9 cellular contexts compared by ENCODE assay signal in genomic region chr11:13210424-13210823, GRCh38.
DNase-seq lines count a peak whose midpoint lies in the region; ATAC-seq and TF ChIP-seq lines count a peak whose summit lies in the region.
"Had no signal": no experiment of that assay in that cellular context is flagged by ENCODE, and none has a peak within 500 bp of the region (broad histone marks: within the 10 kb centered on the region; RNA-seq: fewer than 3 reads in every experiment).

No MANE protein-coding gene starts in this region.

- no peak overlapping the region for H3K4me3 Mint-ChIP-seq in activated naive CD4-positive, alpha-beta T cell treated with anti-CD3 and anti-CD28 coated beads, Interleukin-2, amount 10 ng/mL, durations not matched to agents 7 days and 5 days

- H3K4me3 ChIP-seq in heart right ventricle (no peak overlapping the region), sigmoid colon (no peak overlapping the region)

- no peaks in the 10 kb centered on the region for H3K36me3 Mint-ChIP-seq in activated naive CD4-positive, alpha-beta T cell treated with anti-CD3 and anti-CD28 coated beads, Interleukin-2, amount 10 ng/mL, durations not matched to agents 7 days and 5 days

- H3K9me3 Mint-ChIP-seq in activated naive CD4-positive, alpha-beta T cell treated with anti-CD3 and anti-CD28 coated beads, Interleukin-2, amount 10 ng/mL, durations not matched to agents 7 days and 5 days: no peaks in the 10 kb centered on the region

- no peak for TF ChIP-seq POLR2A in sigmoid colon (IDR thresholded peaks at IDR 0.05)

- intact Hi-C loops in heart right ventricle (cut with DNase I): loop anchor here in 8 of 10 donors (1.0 to 5.0 kb wide), 5 partner anchors 124 to 257 kb away; no protein-coding TSS in a partner anchor
- intact Hi-C loops in sigmoid colon (cut with DNase I): loop anchor here (1.0 to 10.0 kb wide), 3 partner anchors 124 to 254 kb away; partner anchors contain the start of gene BTBD10

- H3K27ac Mint-ChIP-seq in activated naive CD4-positive, alpha-beta T cell treated with anti-CD3 and anti-CD28 coated beads, Interleukin-2, amount 10 ng/mL, durations not matched to agents 7 days and 5 days: no peak overlapping the region

- ATAC-seq in heart right ventricle (peak in 7 of 8 donors; percentile 48 to 75 (median 68)), HG03175 (IDR thresholded peaks at IDR 0.05; ENCODE audit: unreplicated experiment) (no peak), HG03025 (IDR thresholded peaks at IDR 0.05; ENCODE audit: low FRiP score, unreplicated experiment) (no peak)

- peaks cover 0 to 27% (median 7%) of the 10 kb centered on the region in 9 donors for H3K4me1 ChIP-seq in heart right ventricle
- H3K4me1 ChIP-seq in sigmoid colon: peaks cover 0 to 5% (median 0%) of the 10 kb centered on the region in 4 donors

- H3K27me3 ChIP-seq in heart right ventricle: peaks cover 0 to 7% (median 0%) of the 10 kb centered on the region in 7 donors
- H3K27me3 ChIP-seq in sigmoid colon: peaks cover 0 to 3% (median 0%) of the 10 kb centered on the region in 3 donors

- no peak for TF ChIP-seq EP300 in sigmoid colon (IDR thresholded peaks at IDR 0.05)

- CTCF ChIA-PET in activated naive CD4-positive, alpha-beta T cell treated with anti-CD3 and anti-CD28 coated beads, Interleukin-2, amount 10 ng/mL, durations not matched to agents 7 days and 5 days (lab: Charles Lee): interaction anchor here (0.7 to 4.6 kb wide), 16 partner anchors 19 to 256 kb away, joined by 3 to 59 read pairs (median 5); no protein-coding TSS in a partner anchor

- DNase-seq in Ammon's horn (ENCODE audit: low spot score) (peak; percentile 84), GM13977 (ENCODE audit: low spot score) (no peak), NCI-H2196 (lab: John Stamatoyannopoulos, UW; ENCODE audit: unreplicated experiment) (peak; percentile 60), heart right ventricle (peak in 1 of 2 donors; percentile 55), sigmoid colon (peak; percentile 74)
- peak; percentile 54 for DNase-seq in activated naive CD4-positive, alpha-beta T cell treated with anti-CD3 and anti-CD28 coated beads, Interleukin-2, amount 10 ng/mL, durations not matched to agents 7 days and 5 days

- H3K36me3 ChIP-seq in heart right ventricle (no peaks in the 10 kb centered on the region), sigmoid colon (no peaks in the 10 kb centered on the region)

- in situ Hi-C loops in GM13977 (cut with MboI; ENCODE audit: low pct_unique_long_range_greater_than_20kb, low sequenced_read_pairs, unreplicated experiment): no loop called here

- H3K9me3 ChIP-seq in heart right ventricle: no peaks in the 10 kb centered on the region
- no peaks in the 10 kb centered on the region for H3K9me3 ChIP-seq in sigmoid colon

- TF ChIP-seq CTCF in GM13977 (IDR thresholded peaks at IDR 0.05; ENCODE audit: extremely low read depth, insufficient read depth, missing control alignments) (peak; percentile 52), heart right ventricle (IDR thresholded peaks at IDR 0.05) (peak; percentile 40 to 77 (median 60)), sigmoid colon (IDR thresholded peaks at IDR 0.05) (peak; percentile 18 to 64 (median 50))

- WGBS in heart right ventricle, 2 donors: 6 to 27% methylated on average over 1 of the region's 1 CpG
- 10 to 41% methylated on average over 1 of the region's 1 CpG for WGBS in sigmoid colon, 2 donors

- no peaks in the 10 kb centered on the region for H3K27me3 Mint-ChIP-seq in activated naive CD4-positive, alpha-beta T cell treated with anti-CD3 and anti-CD28 coated beads, Interleukin-2, amount 10 ng/mL, durations not matched to agents 7 days and 5 days

- no peak overlapping the region for H3K27ac ChIP-seq in heart right ventricle
- no peak overlapping the region for H3K27ac ChIP-seq in sigmoid colon
- H3K27ac ChIP-seq: HL-60 had no signal

- H3K4me1 Mint-ChIP-seq in activated naive CD4-positive, alpha-beta T cell treated with anti-CD3 and anti-CD28 coated beads, Interleukin-2, amount 10 ng/mL, durations not matched to agents 7 days and 5 days: peaks cover 33% of the 10 kb centered on the region

Comparison
In these comparisons a context has a peak if more than half of its experiments do, and no peak if none do; other contexts are left out.
1. ATAC-seq: peak in heart right ventricle (7 of 8); none in HG03175 (single experiment) and HG03025 (single experiment).
2. Peak in every context shown above with its lines, with median percentiles within 50 percentile points of each other: CTCF ChIP-seq.